23 cellular contexts compared by ENCODE assay signal in the genomic region with DNA sequence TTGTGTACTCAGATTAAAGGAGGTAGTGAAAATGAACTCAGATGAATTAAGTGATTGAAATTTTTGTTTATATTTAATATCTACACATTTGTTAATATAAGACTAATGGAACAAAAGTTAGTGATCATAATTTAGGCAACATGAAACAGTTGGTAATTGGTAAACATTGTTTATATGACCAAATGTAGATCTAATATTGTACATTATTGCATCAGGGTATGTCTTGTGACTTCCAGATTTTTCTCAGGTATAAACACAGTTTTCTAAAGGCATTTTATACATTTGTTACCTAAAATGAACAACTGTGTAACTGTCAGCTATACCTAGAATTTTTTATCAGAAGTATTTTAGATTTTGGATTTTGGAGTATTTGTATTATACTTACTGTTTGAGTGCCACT.
"Had no signal": no experiment of that assay in that cellular context is flagged by ENCODE, and none has a peak within 500 bp of the region (broad histone marks: within the 10 kb centered on the region; RNA-seq: fewer than 3 reads in every experiment).

No MANE protein-coding gene starts in this region.

- H3K27ac ChIP-seq: coronary artery, gastroesophageal sphincter, left ventricle myocardium inferior, lower lobe of right lung, neural progenitor cell, ovary, stomach, thoracic aorta, transverse colon had no signal

- H3K36me3 ChIP-seq: gastroesophageal sphincter, left ventricle myocardium inferior, lower lobe of right lung, neural progenitor cell, ovary, stomach, thoracic aorta, transverse colon had no signal

- H3K4me3 ChIP-seq: coronary artery, gastroesophageal sphincter, left ventricle myocardium inferior, lower lobe of right lung, neural progenitor cell, ovary, stomach, thoracic aorta, transverse colon had no signal

- H3K4me1 ChIP-seq: neural progenitor cell had no signal

- H3K4me3 Mint-ChIP-seq: memory B cell; mesothelial cell of epicardium; natural killer cell treated with Interleukin-12 subunit alpha and Interleukin-12 subunit beta and Interleukin-15 and Interleukin-18, amount 100 ng/mL, for 72 hours; neural progenitor cell had no signal

- H3K36me3 Mint-ChIP-seq: memory B cell, mesothelial cell of epicardium had no signal

- H3K9me3 ChIP-seq: gastroesophageal sphincter, left ventricle myocardium inferior, lower lobe of right lung, ovary, stomach, thoracic aorta, transverse colon had no signal

- H3K27ac Mint-ChIP-seq: memory B cell; mesothelial cell of epicardium; natural killer cell treated with Interleukin-12 subunit alpha and Interleukin-12 subunit beta and Interleukin-15 and Interleukin-18, amount 100 ng/mL, for 72 hours; neural progenitor cell had no signal

- FAIRE-seq: kidney, small intestine had no signal

- H3K27me3 Mint-ChIP-seq: memory B cell; natural killer cell treated with Interleukin-12 subunit alpha and Interleukin-12 subunit beta and Interleukin-15 and Interleukin-18, amount 100 ng/mL, for 72 hours had no signal

- DNase-seq: effector CD8-positive, alpha-beta T cell; glutamatergic neuron; kidney; left cardiac atrium; left ventricle myocardium inferior; lower lobe of right lung; nucleus accumbens; ovary; right cardiac atrium; small intestine; stimulated activated CD4-positive, alpha-beta T cell treated with anti-CD3 and anti-CD28 coated beads, Interleukin-12 subunit alpha, Interleukin-12 subunit beta, amount 100 ng/mL, for 4 hours; stimulated activated naive CD4-positive, alpha-beta T cell; stomach; substantia nigra; transverse colon had no signal

- ATAC-seq: esophagus mucosa; gastroesophageal sphincter; left cardiac atrium; lower lobe of right lung; natural killer cell treated with Interleukin-12 subunit alpha and Interleukin-12 subunit beta and Interleukin-15 and Interleukin-18, amount 100 ng/mL, for 72 hours; right cardiac atrium had no signal

- H3K9me3 Mint-ChIP-seq: memory B cell; mesothelial cell of epicardium; natural killer cell treated with Interleukin-12 subunit alpha and Interleukin-12 subunit beta and Interleukin-15 and Interleukin-18, amount 100 ng/mL, for 72 hours had no signal

- H3K27me3 ChIP-seq: gastroesophageal sphincter, neural progenitor cell, ovary, stomach, transverse colon had no signal

- H3K4me2 ChIP-seq: neural progenitor cell had no signal
